ENCODE assay signal across 24 cellular contexts in genomic region chr9:130895481-130896232, GRCh38. TPM values are rescaled to one million over a fixed set of nuclear protein-coding genes. Genes with fewer than 3 reads are reported as not detected.
DNase-seq lines count a peak whose midpoint lies in the region; FAIRE-seq and TF ChIP-seq lines count a peak whose summit lies in the region.
"Had no signal": no experiment of that assay in that cellular context is flagged by ENCODE, and none has a peak within 500 bp of the region (broad histone marks: within the 10 kb centered on the region; RNA-seq: fewer than 3 reads in every experiment).

No MANE protein-coding gene starts in this region.

- CTCF ChIA-PET in activated CD4-positive, alpha-beta memory T cell treated with anti-CD3 and anti-CD28 coated beads for 36 hours (lab: Charles Lee), result no interaction called here

- POLR2A ChIA-PET in activated CD4-positive, alpha-beta memory T cell treated with anti-CD3 and anti-CD28 coated beads for 36 hours (lab: Charles Lee), result no interaction called here

- peaks cover 0 to 50% (median 29%) of the 10 kb centered on the region in 11 experiments; a peak in 18 of 22 replicates for H4K20me1 ChIP-seq in BLaER1 treated with 17β-estradiol and CSF1 and Interleukin-3, amounts not matched to agents 10 nM and 100 nM

- H3K36me3 ChIP-seq in BLaER1 treated with 17β-estradiol and CSF1 and Interleukin-3, amounts not matched to agents 10 nM and 100 nM, result peaks cover 0 to 4% (median 2%) of the 10 kb centered on the region in 11 experiments; a peak in 10 of 22 replicates
- H3K36me3 ChIP-seq in NT2/D1 (ENCODE audit: insufficient read depth, insufficient read length, low read length) (peaks cover 37% of the 10 kb centered on the region), endodermal cell (ENCODE audit: control insufficient read depth, insufficient read depth, low read length) (no peaks in the 10 kb centered on the region), mesendoderm (ENCODE audit: control insufficient read depth, insufficient read depth, low read length) (no peaks in the 10 kb centered on the region)
- H3K36me3 ChIP-seq: colonic mucosa had no signal

- WGBS in endodermal cell (ENCODE audit: insufficient coverage in 1 of 2, insufficient read length in 1 of 2), 2 experiments, result 81 to 89% methylated on average over 8 to 24 of the region's 24 CpGs
- WGBS in mesendoderm (ENCODE audit: extremely low coverage, insufficient coverage, low lambda C conversion rate), result no CpG with 5 or more reads among the region's 24 CpGs

- no peak overlapping the region for H3K27ac ChIP-seq in BLaER1 treated with 17β-estradiol and CSF1 and Interleukin-3, amounts not matched to agents 10 nM and 100 nM
- H3K27ac ChIP-seq in endodermal cell (ENCODE audit: low read depth, low read length) (no peak overlapping the region), mesendoderm (ENCODE audit: low read depth, low read length) (no peak overlapping the region)
- H3K27ac ChIP-seq: colonic mucosa had no signal

- H3K23ac ChIP-seq in mesendoderm (ENCODE audit: low read length), result no peak overlapping the region

- no peak overlapping the region for H3K4me3 ChIP-seq in BLaER1 treated with 17β-estradiol and CSF1 and Interleukin-3, amounts not matched to agents 10 nM and 100 nM
- H3K4me3 ChIP-seq in NT2/D1 (ENCODE audit: insufficient read length, low read depth) (no peak overlapping the region), endodermal cell (ENCODE audit: low read length) (no peak overlapping the region), mesendoderm (ENCODE audit: low read length) (no peak overlapping the region)
- H3K4me3 ChIP-seq: colonic mucosa, sigmoid colon had no signal

- H2BK5ac ChIP-seq in mesendoderm (ENCODE audit: low read length), result no peak overlapping the region

- H4K8ac ChIP-seq in mesendoderm (ENCODE audit: low read depth, low read length), result no peak overlapping the region

- H3K27ac Mint-ChIP-seq in endodermal cell, result peak overlapping the region; percentile 8
- H3K27ac Mint-ChIP-seq in activated CD4-positive, alpha-beta memory T cell treated with anti-CD3 and anti-CD28 coated beads for 36 hours, result no peak overlapping the region
- H3K27ac Mint-ChIP-seq: activated naive CD8-positive, alpha-beta T cell; CD4-positive, alpha-beta T cell; immature natural killer cell had no signal

- H3K27me3 Mint-ChIP-seq in endodermal cell (ENCODE audit: insufficient read depth), result no peaks in the 10 kb centered on the region
- peaks cover 2% of the 10 kb centered on the region for H3K27me3 Mint-ChIP-seq in activated CD4-positive, alpha-beta memory T cell treated with anti-CD3 and anti-CD28 coated beads for 36 hours
- H3K27me3 Mint-ChIP-seq: activated naive CD8-positive, alpha-beta T cell; CD4-positive, alpha-beta T cell had no signal

- no peaks in the 10 kb centered on the region for H3K79me1 ChIP-seq in mesendoderm (ENCODE audit: low read length)

- H4K5ac ChIP-seq in mesendoderm (ENCODE audit: low read length), result no peak overlapping the region

- no peak overlapping the region for H2BK120ac ChIP-seq in mesendoderm (ENCODE audit: low read depth, low read length)

- no peak for TF ChIP-seq CTCF in endodermal cell (conservative IDR thresholded peaks at IDR 0.05)

- H3K56ac ChIP-seq in mesendoderm (ENCODE audit: low read length), result no peak overlapping the region

- no peak overlapping the region for H2AK5ac ChIP-seq in mesendoderm (ENCODE audit: low read length)

- H3K27me3 ChIP-seq in BLaER1 treated with 17β-estradiol and CSF1 and Interleukin-3, amounts not matched to agents 10 nM and 100 nM, result no peaks in the 10 kb centered on the region; a peak in 1 of 22 replicates
- H3K27me3 ChIP-seq in NT2/D1 (ENCODE audit: insufficient read depth, insufficient read length) (no peaks in the 10 kb centered on the region), endodermal cell (ENCODE audit: control insufficient read depth, insufficient read depth, low read length, poor library complexity, severe bottlenecking) (no peaks in the 10 kb centered on the region), mesendoderm (ENCODE audit: insufficient read depth, low read length, poor library complexity) (no peaks in the 10 kb centered on the region)
- H3K27me3 ChIP-seq: colonic mucosa had no signal

- no peak for FAIRE-seq in frontal cortex (lab: Jason Lieb, UNC)
- FAIRE-seq: GM12891, TTC549 had no signal

- no peaks in the 10 kb centered on the region for H3K79me2 ChIP-seq in mesendoderm (ENCODE audit: control insufficient read depth, insufficient read depth, low read length)

- peak overlapping the region in 6 of 11 experiments; percentile 2 to 74 (median 12); a peak in 3 of 22 replicates for H3K9ac ChIP-seq in BLaER1 treated with 17β-estradiol and CSF1 and Interleukin-3, amounts not matched to agents 10 nM and 100 nM
- H3K9ac ChIP-seq in NT2/D1 (ENCODE audit: insufficient read length, low read depth), result peak overlapping the region; percentile 28
- no peak overlapping the region for H3K9ac ChIP-seq in endodermal cell (ENCODE audit: extremely low read depth, low read length, poor library complexity, severe bottlenecking)
- H3K9ac ChIP-seq in mesendoderm (ENCODE audit: low read length), result no peak overlapping the region

- peaks cover 9% of the 10 kb centered on the region for H3K4me1 Mint-ChIP-seq in endodermal cell
- no peaks in the 10 kb centered on the region for H3K4me1 Mint-ChIP-seq in activated CD4-positive, alpha-beta memory T cell treated with anti-CD3 and anti-CD28 coated beads for 36 hours (ENCODE audit: low read depth)

- H3K9me3 ChIP-seq in BLaER1 treated with 17β-estradiol and CSF1 and Interleukin-3, amounts not matched to agents 10 nM and 100 nM (replicated peaks in 1 of 11), result no peaks in the 10 kb centered on the region
- H3K9me3 ChIP-seq in NT2/D1 (ENCODE audit: insufficient read depth, low read length) (no peaks in the 10 kb centered on the region), endodermal cell (ENCODE audit: control insufficient read depth, low read length) (no peaks in the 10 kb centered on the region)
- H3K9me3 ChIP-seq: colonic mucosa, sigmoid colon had no signal

- intact Hi-C loops in activated CD4-positive, alpha-beta memory T cell treated with anti-CD3 and anti-CD28 coated beads for 36 hours (cut with micrococcal nuclease), result no loop called here

- no peak overlapping the region for H3K4me3 Mint-ChIP-seq in endodermal cell
- no peak overlapping the region for H3K4me3 Mint-ChIP-seq in activated CD4-positive, alpha-beta memory T cell treated with anti-CD3 and anti-CD28 coated beads for 36 hours
- H3K4me3 Mint-ChIP-seq: activated naive CD8-positive, alpha-beta T cell; CD4-positive, alpha-beta T cell; immature natural killer cell had no signal

- no peak overlapping the region for H3K18ac ChIP-seq in mesendoderm (ENCODE audit: low read length)

- DNase-seq in NT2/D1 (ENCODE audit: low read depth, low spot score) (no peak), endodermal cell (peak; percentile 71), mesendoderm (peak; percentile 28), frontal cortex (ENCODE audit: low spot score in 2 of 2) (no peak)
- DNase-seq in activated CD4-positive, CD25-positive, alpha-beta regulatory T cell treated with anti-CD3 and anti-CD28 coated beads, Interleukin-2, amount 50 U/mL, for 72 hours, result no peak
- DNase-seq in activated naive CD4-positive, alpha-beta T cell treated with Interleukin-2 at 50 U/mL for 16 hours, result no peak
- DNase-seq in activated CD4-positive, alpha-beta memory T cell treated with anti-CD3 and anti-CD28 coated beads for 36 hours, result no peak
- DNase-seq: activated CD4-positive, alpha-beta T cell treated with anti-CD3 and anti-CD28 coated beads for 4 hours; CD4-positive, alpha-beta T cell; HCEC 1CT; immature natural killer cell; NCI-H1092; NCI-H1930; sigmoid colon had no signal

- no peak overlapping the region for H3K4ac ChIP-seq in mesendoderm (ENCODE audit: low read depth, low read length)

- H3K4me1 ChIP-seq in BLaER1 treated with 17β-estradiol and CSF1 and Interleukin-3, amounts not matched to agents 10 nM and 100 nM, result peaks cover 39 to 68% (median 55%) of the 10 kb centered on the region in 10 experiments
- peaks cover 6% of the 10 kb centered on the region for H3K4me1 ChIP-seq in NT2/D1 (ENCODE audit: insufficient read depth, insufficient read length)
- peaks cover 4% of the 10 kb centered on the region for H3K4me1 ChIP-seq in endodermal cell (ENCODE audit: control insufficient read depth, insufficient read depth, low read length)
- H3K4me1 ChIP-seq in mesendoderm (ENCODE audit: control insufficient read depth, low read depth, low read length), result no peaks in the 10 kb centered on the region
- H3K4me1 ChIP-seq: colonic mucosa had no signal

- H3K4me2 ChIP-seq in BLaER1 treated with 17β-estradiol and CSF1 and Interleukin-3, amounts not matched to agents 10 nM and 100 nM, result peak overlapping the region in 10 of 11 experiments; percentile 83 to 96 (median 91); a peak in 17 of 22 replicates
- no peak overlapping the region for H3K4me2 ChIP-seq in mesendoderm (ENCODE audit: low read length)

- H3K9me3 Mint-ChIP-seq in endodermal cell, result no peaks in the 10 kb centered on the region
- H3K9me3 Mint-ChIP-seq in activated CD4-positive, alpha-beta memory T cell treated with anti-CD3 and anti-CD28 coated beads for 36 hours, result no peaks in the 10 kb centered on the region
- H3K9me3 Mint-ChIP-seq: CD4-positive, alpha-beta T cell; immature natural killer cell had no signal

- H3K36me3 Mint-ChIP-seq in endodermal cell (ENCODE audit: low read depth), result peaks cover 4% of the 10 kb centered on the region
- no peaks in the 10 kb centered on the region for H3K36me3 Mint-ChIP-seq in activated CD4-positive, alpha-beta memory T cell treated with anti-CD3 and anti-CD28 coated beads for 36 hours
- H3K36me3 Mint-ChIP-seq: activated naive CD8-positive, alpha-beta T cell; immature natural killer cell had no signal

- no peak overlapping the region for H2BK15ac ChIP-seq in mesendoderm (replicated peaks; ENCODE audit: low read depth)

RNA-seq across cellular contexts. Expression of gene QRFP, which starts 1.0 kb away (rescaled TPM):
- not detected for total RNA-seq in endodermal cell
- polyA plus RNA-seq in endodermal cell (2013, experiment 1 of 2), result not detected
- not detected for polyA plus RNA-seq in endodermal cell (2013, experiment 2 of 2)
- not detected for polyA plus RNA-seq in mesendoderm (2013, experiment 1 of 2)
- not detected for polyA plus RNA-seq in mesendoderm (2013, experiment 2 of 2)
- total RNA-seq in activated CD4-positive, alpha-beta memory T cell treated with anti-CD3 and anti-CD28 coated beads for 36 hours, result not detected
- under 0.01 TPM for total RNA-seq in frontal cortex
- total RNA-seq: CD4-positive, alpha-beta T cell; HT-29; LHCN-M2; NCI-H460; osteocyte; sigmoid colon; temporal lobe had no signal
- polyA plus RNA-seq: immature natural killer cell had no signal

RNA-seq across cellular contexts. Expression of gene FIBCD1, which starts 43.4 kb away (rescaled TPM):
- total RNA-seq in endodermal cell (1 to 10 TPM; 2.8 to 3.7 TPM), frontal cortex (0.82 TPM)
- 4.3 TPM for polyA plus RNA-seq in endodermal cell (2013, experiment 1 of 2)
- 3.4 TPM for polyA plus RNA-seq in endodermal cell (2013, experiment 2 of 2)
- polyA plus RNA-seq in mesendoderm (2013, experiment 1 of 2), result 6.6 TPM
- polyA plus RNA-seq in mesendoderm (2013, experiment 2 of 2), result 6.5 TPM
- total RNA-seq in activated CD4-positive, alpha-beta memory T cell treated with anti-CD3 and anti-CD28 coated beads for 36 hours, result not detected
- total RNA-seq: CD4-positive, alpha-beta T cell had no signal
- polyA plus RNA-seq: immature natural killer cell had no signal

Comparison
In these comparisons a context has a peak if more than half of its experiments do, and no peak if none do; other contexts are left out.
1. H3K9ac ChIP-seq: peak in BLaER1 treated with 17β-estradiol and CSF1 and Interleukin-3, amounts not matched to agents 10 nM and 100 nM (6 of 11) and NT2/D1 (single experiment); none in endodermal cell (single experiment) and mesendoderm (single experiment).
2. DNase-seq: peak in endodermal cell (single experiment) and mesendoderm (single experiment); none in NT2/D1 (single experiment), activated CD4-positive, CD25-positive, alpha-beta regulatory T cell treated with anti-CD3 and anti-CD28 coated beads, Interleukin-2, amount 50 U/mL, for 72 hours (single experiment), activated naive CD4-positive, alpha-beta T cell treated with Interleukin-2 at 50 U/mL for 16 hours (single experiment), activated CD4-positive, alpha-beta memory T cell treated with anti-CD3 and anti-CD28 coated beads for 36 hours (single experiment) and frontal cortex (0 of 2).